In the genomic region with DNA sequence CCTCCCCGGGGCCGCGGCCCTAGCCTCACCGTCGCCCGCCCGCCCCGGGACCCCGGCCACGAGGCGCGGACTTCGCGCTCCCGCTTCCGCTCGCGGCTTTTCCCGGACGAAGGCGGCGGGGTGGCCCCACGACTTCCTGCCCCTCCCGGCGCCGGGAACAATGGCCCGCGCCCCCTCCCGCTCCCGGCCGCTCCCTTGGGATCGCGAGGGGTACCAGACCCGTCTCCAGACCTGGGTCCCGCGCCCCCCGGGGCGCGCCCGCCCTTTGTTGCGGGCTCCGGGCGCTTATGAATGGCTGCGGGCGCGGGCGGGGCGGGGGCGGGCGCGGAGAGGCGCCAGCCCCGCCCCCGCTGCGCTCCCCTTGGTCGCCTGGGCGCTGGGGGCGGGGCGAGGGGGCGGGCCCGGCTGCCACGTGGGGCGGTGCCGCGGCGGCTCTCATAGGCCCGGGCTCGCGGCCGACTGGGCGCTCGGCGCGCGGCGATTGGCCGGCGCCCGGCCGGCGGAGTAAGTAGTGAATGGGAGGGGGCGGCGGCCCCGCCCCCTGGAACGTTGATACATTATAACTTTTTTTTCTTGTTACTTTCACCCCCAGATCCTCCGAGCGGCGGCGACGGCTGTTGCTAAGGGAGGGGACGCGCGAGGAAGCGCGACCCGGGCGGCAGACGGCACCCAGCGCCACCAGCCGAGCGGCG, we compare ENCODE assay signal across 1 cellular context.
TF ChIP-seq lines count a peak whose summit lies in the region.

No MANE protein-coding gene starts in this region.

TF ChIP-seq in HEK293, 187 proteins besides CTCF, POLR2A, EP300 and RAD21 (continued from another document and continues in another):
- TF ChIP-seq, protein P1, sequence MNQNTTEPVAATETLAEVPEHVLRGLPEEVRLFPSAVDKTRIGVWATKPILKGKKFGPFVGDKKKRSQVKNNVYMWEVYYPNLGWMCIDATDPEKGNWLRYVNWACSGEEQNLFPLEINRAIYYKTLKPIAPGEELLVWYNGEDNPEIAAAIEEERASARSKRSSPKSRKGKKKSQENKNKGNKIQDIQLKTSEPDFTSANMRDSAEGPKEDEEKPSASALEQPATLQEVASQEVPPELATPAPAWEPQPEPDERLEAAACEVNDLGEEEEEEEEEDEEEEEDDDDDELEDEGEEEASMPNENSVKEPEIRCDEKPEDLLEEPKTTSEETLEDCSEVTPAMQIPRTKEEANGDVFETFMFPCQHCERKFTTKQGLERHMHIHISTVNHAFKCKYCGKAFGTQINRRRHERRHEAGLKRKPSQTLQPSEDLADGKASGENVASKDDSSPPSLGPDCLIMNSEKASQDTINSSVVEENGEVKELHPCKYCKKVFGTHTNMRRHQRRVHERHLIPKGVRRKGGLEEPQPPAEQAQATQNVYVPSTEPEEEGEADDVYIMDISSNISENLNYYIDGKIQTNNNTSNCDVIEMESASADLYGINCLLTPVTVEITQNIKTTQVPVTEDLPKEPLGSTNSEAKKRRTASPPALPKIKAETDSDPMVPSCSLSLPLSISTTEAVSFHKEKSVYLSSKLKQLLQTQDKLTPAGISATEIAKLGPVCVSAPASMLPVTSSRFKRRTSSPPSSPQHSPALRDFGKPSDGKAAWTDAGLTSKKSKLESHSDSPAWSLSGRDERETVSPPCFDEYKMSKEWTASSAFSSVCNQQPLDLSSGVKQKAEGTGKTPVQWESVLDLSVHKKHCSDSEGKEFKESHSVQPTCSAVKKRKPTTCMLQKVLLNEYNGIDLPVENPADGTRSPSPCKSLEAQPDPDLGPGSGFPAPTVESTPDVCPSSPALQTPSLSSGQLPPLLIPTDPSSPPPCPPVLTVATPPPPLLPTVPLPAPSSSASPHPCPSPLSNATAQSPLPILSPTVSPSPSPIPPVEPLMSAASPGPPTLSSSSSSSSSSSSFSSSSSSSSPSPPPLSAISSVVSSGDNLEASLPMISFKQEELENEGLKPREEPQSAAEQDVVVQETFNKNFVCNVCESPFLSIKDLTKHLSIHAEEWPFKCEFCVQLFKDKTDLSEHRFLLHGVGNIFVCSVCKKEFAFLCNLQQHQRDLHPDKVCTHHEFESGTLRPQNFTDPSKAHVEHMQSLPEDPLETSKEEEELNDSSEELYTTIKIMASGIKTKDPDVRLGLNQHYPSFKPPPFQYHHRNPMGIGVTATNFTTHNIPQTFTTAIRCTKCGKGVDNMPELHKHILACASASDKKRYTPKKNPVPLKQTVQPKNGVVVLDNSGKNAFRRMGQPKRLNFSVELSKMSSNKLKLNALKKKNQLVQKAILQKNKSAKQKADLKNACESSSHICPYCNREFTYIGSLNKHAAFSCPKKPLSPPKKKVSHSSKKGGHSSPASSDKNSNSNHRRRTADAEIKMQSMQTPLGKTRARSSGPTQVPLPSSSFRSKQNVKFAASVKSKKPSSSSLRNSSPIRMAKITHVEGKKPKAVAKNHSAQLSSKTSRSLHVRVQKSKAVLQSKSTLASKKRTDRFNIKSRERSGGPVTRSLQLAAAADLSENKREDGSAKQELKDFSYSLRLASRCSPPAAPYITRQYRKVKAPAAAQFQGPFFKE (tag by site-specific recombination; IDR thresholded peaks at IDR 0.05; ENCODE audit: borderline replicate concordance): no peak
- TF ChIP-seq ZFHX2 (tag by site-specific recombination; conservative IDR thresholded peaks at IDR 0.05): no peak; the same call in 1 of the 2 replicates
- TF ChIP-seq, protein P2, sequence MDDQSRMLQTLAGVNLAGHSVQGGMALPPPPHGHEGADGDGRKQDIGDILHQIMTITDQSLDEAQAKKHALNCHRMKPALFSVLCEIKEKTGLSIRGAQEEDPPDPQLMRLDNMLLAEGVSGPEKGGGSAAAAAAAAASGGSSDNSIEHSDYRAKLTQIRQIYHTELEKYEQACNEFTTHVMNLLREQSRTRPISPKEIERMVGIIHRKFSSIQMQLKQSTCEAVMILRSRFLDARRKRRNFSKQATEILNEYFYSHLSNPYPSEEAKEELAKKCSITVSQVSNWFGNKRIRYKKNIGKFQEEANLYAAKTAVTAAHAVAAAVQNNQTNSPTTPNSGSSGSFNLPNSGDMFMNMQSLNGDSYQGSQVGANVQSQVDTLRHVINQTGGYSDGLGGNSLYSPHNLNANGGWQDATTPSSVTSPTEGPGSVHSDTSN (CRISPR knock-in tag; IDR thresholded peaks at IDR 0.05): no peak
- TF ChIP-seq ZNF169 (tag by site-specific recombination; IDR thresholded peaks at IDR 0.05): no peak
- no peak for TF ChIP-seq ZFP37 (tag by site-specific recombination; IDR thresholded peaks at IDR 0.05)
- TF ChIP-seq ZNF843 (tag by site-specific recombination; IDR thresholded peaks at IDR 0.05): no peak
- no peak; the same call in 1 of the 2 replicates for TF ChIP-seq ZBTB1 (tag by site-specific recombination; IDR thresholded peaks at IDR 0.05)
- TF ChIP-seq, protein P3, sequence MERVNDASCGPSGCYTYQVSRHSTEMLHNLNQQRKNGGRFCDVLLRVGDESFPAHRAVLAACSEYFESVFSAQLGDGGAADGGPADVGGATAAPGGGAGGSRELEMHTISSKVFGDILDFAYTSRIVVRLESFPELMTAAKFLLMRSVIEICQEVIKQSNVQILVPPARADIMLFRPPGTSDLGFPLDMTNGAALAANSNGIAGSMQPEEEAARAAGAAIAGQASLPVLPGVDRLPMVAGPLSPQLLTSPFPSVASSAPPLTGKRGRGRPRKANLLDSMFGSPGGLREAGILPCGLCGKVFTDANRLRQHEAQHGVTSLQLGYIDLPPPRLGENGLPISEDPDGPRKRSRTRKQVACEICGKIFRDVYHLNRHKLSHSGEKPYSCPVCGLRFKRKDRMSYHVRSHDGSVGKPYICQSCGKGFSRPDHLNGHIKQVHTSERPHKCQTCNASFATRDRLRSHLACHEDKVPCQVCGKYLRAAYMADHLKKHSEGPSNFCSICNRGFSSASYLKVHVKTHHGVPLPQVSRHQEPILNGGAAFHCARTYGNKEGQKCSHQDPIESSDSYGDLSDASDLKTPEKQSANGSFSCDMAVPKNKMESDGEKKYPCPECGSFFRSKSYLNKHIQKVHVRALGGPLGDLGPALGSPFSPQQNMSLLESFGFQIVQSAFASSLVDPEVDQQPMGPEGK (tag by site-specific recombination; IDR thresholded peaks at IDR 0.05): 0 out of 2 replicates have a peak, but pooled peaks have one; percentile 84
- TF ChIP-seq EGR2 (tag by site-specific recombination; IDR thresholded peaks at IDR 0.05; ENCODE audit: low read depth): peak; percentile 51; the same call in 1 of the 2 replicates
- 0 out of 2 replicates have a peak, but pooled peaks have one; percentile 63 for TF ChIP-seq ZNF391 (tag by site-specific recombination; IDR thresholded peaks at IDR 0.05; ENCODE audit: borderline replicate concordance, low read depth)
- TF ChIP-seq, protein P4, sequence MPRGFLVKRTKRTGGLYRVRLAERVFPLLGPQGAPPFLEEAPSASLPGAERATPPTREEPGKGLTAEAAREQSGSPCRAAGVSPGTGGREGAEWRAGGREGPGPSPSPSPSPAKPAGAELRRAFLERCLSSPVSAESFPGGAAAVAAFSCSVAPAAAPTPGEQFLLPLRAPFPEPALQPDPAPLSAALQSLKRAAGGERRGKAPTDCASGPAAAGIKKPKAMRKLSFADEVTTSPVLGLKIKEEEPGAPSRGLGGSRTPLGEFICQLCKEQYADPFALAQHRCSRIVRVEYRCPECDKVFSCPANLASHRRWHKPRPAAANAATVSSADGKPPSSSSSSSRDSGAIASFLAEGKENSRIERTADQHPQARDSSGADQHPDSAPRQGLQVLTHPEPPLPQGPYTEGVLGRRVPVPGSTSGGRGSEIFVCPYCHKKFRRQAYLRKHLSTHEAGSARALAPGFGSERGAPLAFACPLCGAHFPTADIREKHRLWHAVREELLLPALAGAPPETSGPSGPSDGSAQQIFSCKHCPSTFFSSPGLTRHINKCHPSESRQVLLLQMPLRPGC (tag by site-specific recombination; IDR thresholded peaks at IDR 0.05): 0 out of 2 replicates have a peak, but pooled peaks have one; percentile 13
- peak; percentile 60; the same call in 1 of the 2 replicates for TF ChIP-seq BCL11A (tag by site-specific recombination; IDR thresholded peaks at IDR 0.05; ENCODE audit: low read depth)
- no peak for TF ChIP-seq ZNF701 (tag by site-specific recombination; IDR thresholded peaks at IDR 0.05)
- TF ChIP-seq ZNF211 (tag by site-specific recombination; IDR thresholded peaks at IDR 0.05; ENCODE audit: low read depth): no peak
- no peak for TF ChIP-seq ZNF248 (tag by site-specific recombination; IDR thresholded peaks at IDR 0.05)
- TF ChIP-seq, protein P5, sequence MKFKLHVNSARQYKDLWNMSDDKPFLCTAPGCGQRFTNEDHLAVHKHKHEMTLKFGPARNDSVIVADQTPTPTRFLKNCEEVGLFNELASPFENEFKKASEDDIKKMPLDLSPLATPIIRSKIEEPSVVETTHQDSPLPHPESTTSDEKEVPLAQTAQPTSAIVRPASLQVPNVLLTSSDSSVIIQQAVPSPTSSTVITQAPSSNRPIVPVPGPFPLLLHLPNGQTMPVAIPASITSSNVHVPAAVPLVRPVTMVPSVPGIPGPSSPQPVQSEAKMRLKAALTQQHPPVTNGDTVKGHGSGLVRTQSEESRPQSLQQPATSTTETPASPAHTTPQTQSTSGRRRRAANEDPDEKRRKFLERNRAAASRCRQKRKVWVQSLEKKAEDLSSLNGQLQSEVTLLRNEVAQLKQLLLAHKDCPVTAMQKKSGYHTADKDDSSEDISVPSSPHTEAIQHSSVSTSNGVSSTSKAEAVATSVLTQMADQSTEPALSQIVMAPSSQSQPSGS (tag by site-specific recombination; IDR thresholded peaks at IDR 0.05; ENCODE audit: low read depth): no peak
- TF ChIP-seq, protein P6, sequence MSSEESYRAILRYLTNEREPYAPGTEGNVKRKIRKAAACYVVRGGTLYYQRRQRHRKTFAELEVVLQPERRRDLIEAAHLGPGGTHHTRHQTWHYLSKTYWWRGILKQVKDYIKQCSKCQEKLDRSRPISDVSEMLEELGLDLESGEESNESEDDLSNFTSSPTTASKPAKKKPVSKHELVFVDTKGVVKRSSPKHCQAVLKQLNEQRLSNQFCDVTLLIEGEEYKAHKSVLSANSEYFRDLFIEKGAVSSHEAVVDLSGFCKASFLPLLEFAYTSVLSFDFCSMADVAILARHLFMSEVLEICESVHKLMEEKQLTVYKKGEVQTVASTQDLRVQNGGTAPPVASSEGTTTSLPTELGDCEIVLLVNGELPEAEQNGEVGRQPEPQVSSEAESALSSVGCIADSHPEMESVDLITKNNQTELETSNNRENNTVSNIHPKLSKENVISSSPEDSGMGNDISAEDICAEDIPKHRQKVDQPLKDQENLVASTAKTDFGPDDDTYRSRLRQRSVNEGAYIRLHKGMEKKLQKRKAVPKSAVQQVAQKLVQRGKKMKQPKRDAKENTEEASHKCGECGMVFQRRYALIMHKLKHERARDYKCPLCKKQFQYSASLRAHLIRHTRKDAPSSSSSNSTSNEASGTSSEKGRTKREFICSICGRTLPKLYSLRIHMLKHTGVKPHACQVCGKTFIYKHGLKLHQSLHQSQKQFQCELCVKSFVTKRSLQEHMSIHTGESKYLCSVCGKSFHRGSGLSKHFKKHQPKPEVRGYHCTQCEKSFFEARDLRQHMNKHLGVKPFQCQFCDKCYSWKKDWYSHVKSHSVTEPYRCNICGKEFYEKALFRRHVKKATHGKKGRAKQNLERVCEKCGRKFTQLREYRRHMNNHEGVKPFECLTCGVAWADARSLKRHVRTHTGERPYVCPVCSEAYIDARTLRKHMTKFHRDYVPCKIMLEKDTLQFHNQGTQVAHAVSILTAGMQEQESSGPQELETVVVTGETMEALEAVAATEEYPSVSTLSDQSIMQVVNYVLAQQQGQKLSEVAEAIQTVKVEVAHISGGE (tag by site-specific recombination; conservative IDR thresholded peaks at IDR 0.05; ENCODE audit: low read depth): no peak
- TF ChIP-seq ZNF292 (tag by site-specific recombination; IDR thresholded peaks at IDR 0.05; ENCODE audit: borderline replicate concordance, low read depth): no peak
- TF ChIP-seq, protein P7, sequence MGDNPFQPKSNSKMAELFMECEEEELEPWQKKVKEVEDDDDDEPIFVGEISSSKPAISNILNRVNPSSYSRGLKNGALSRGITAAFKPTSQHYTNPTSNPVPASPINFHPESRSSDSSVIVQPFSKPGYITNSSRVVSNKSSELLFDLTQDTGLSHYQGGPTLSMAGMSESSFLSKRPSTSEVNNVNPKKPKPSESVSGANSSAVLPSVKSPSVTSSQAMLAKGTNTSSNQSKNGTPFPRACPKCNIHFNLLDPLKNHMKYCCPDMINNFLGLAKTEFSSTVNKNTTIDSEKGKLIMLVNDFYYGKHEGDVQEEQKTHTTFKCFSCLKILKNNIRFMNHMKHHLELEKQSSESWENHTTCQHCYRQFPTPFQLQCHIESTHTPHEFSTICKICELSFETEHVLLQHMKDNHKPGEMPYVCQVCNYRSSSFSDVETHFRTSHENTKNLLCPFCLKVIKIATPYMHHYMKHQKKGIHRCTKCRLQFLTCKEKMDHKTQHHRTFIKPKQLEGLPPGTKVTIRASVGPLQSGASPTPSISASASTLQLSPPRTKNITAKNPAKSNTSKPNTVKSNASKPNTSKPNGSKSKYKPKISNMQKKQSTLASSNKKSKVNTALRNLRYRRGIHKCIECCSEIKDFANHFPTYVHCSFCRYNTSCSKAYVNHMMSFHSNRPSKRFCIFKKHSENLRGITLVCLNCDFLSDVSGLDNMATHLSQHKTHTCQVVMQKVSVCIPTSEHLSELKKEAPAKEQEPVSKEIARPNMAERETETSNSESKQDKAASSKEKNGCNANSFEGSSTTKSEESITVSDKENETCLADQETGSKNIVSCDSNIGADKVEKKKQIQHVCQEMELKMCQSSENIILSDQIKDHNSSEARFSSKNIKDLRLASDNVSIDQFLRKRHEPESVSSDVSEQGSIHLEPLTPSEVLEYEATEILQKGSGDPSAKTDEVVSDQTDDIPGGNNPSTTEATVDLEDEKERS (tag by site-specific recombination; IDR thresholded peaks at IDR 0.05): no peak
- no peak for TF ChIP-seq ZNF223 (tag by site-specific recombination; IDR thresholded peaks at IDR 0.05)
- no peak for TF ChIP-seq ZNF610 (tag by site-specific recombination; IDR thresholded peaks at IDR 0.05; ENCODE audit: borderline replicate concordance)
- no peak for TF ChIP-seq ZNF19 (tag by site-specific recombination; IDR thresholded peaks at IDR 0.05; ENCODE audit: low read depth)
- TF ChIP-seq ZNF426 (tag by site-specific recombination; IDR thresholded peaks at IDR 0.05): no peak
- TF ChIP-seq, protein P8, sequence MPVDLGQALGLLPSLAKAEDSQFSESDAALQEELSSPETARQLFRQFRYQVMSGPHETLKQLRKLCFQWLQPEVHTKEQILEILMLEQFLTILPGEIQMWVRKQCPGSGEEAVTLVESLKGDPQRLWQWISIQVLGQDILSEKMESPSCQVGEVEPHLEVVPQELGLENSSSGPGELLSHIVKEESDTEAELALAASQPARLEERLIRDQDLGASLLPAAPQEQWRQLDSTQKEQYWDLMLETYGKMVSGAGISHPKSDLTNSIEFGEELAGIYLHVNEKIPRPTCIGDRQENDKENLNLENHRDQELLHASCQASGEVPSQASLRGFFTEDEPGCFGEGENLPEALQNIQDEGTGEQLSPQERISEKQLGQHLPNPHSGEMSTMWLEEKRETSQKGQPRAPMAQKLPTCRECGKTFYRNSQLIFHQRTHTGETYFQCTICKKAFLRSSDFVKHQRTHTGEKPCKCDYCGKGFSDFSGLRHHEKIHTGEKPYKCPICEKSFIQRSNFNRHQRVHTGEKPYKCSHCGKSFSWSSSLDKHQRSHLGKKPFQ (tag by site-specific recombination; IDR thresholded peaks at IDR 0.05): no peak
- no peak for TF ChIP-seq ZNF530 (tag by site-specific recombination; IDR thresholded peaks at IDR 0.05; ENCODE audit: low read depth)
- no peak for TF ChIP-seq ZNF24 (tag by site-specific recombination; IDR thresholded peaks at IDR 0.05)
- 0 out of 2 replicates have a peak, but pooled peaks have one; percentile 24 for TF ChIP-seq SP2 (tag by site-specific recombination; IDR thresholded peaks at IDR 0.05)
